25 cellular contexts compared by ENCODE assay signal in the genomic region with DNA sequence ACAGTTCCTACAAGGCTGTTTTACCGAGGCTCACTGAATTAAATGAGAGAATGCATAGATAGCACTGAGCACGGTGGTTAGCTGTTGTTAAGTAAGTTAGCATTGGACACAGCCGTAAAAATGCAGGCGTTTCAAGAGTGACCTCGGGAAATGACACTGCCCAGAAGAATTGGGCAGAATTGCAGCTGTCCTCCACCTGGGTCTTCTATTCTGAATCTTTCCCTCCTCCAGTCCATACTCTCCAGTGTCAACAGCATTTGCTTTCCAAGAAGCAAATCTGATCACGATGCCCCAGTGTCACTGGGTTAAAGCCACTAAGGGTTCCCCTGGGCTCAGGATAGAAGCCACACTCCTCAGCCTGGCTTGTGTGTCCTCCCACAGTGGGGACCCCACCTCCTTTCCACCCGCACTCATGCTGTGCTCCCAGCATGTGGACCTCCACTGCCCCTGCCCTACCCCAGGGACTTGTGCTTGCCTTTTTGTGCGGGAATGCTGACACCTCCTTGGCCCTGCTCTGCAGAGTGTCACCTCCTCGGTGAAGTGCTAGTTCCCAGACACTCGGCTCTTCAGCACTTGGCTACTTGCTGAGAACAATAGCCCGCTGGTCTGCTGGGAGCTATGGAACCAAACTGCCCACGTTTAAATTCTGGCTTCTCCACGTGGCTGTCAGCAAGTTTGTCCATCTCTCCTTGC.
A peak's percentile ranks its signal among the peaks of the same experiment; 100 is the strongest.
DNase-seq lines count a peak whose midpoint lies in the region; ATAC-seq and TF ChIP-seq lines count a peak whose summit lies in the region.
"Had no signal": no experiment of that assay in that cellular context is flagged by ENCODE, and none has a peak within 500 bp of the region (broad histone marks: within the 10 kb centered on the region; RNA-seq: fewer than 3 reads in every experiment).

No MANE protein-coding gene starts in this region.

- H3K9me3 Mint-ChIP-seq in activated naive CD8-positive, alpha-beta T cell treated with anti-CD3 and anti-CD28 coated beads, Interleukin-2, amount 50 U/mL, for 24 hours: no peaks in the 10 kb centered on the region
- H3K9me3 Mint-ChIP-seq: activated CD4-positive, alpha-beta memory T cell treated with anti-CD3 and anti-CD28 coated beads, Interleukin-2, amount 10 ng/mL, durations not matched to agents 7 days and 5 days; activated naive CD4-positive, alpha-beta T cell treated with anti-CD3 and anti-CD28 coated beads, Interleukin-2, amount 50 U/mL, for 72 hours; activated T-helper 2 cell treated with anti-CD3 and anti-CD28 coated beads, Interferon-gamma antibody, Interleukin-2, Interleukin-4, amounts not matched to agents 10 μg/mL and 5 μg/mL and 100 μg/mL, durations not matched to agents 14 hours and 24 hours and 36 hours; central memory CD8-positive, alpha-beta T cell had no signal

- WGBS in mesendoderm (ENCODE audit: extremely low coverage, insufficient coverage, low lambda C conversion rate): no CpG with 5 or more reads among the region's 13 CpGs
- 50% methylated on average over 13 of the region's 13 CpGs for WGBS in smooth muscle cell (ENCODE audit: low lambda C conversion rate)

- no peak overlapping the region for H3K4me3 Mint-ChIP-seq in activated naive CD8-positive, alpha-beta T cell treated with anti-CD3 and anti-CD28 coated beads, Interleukin-2, amount 50 U/mL, for 24 hours
- H3K4me3 Mint-ChIP-seq: activated CD4-positive, alpha-beta memory T cell treated with anti-CD3 and anti-CD28 coated beads, Interleukin-2, amount 10 ng/mL, durations not matched to agents 7 days and 5 days; central memory CD8-positive, alpha-beta T cell; T-helper 17 cell had no signal

- no peaks in the 10 kb centered on the region for H4K20me1 ChIP-seq in smooth muscle cell (ENCODE audit: low read depth)

- H3K27ac ChIP-seq in coronary artery (peak overlapping the region; percentile 19 to 93), mesendoderm (ENCODE audit: low read depth, low read length) (no peak overlapping the region), smooth muscle cell (ENCODE audit: low read depth) (peak overlapping the region; percentile 86)

- H3K4me3 ChIP-seq in H7 (ENCODE audit: insufficient read depth, low read depth, low read length) (no peak overlapping the region), coronary artery (no peak overlapping the region), mesendoderm (ENCODE audit: low read length) (no peak overlapping the region), smooth muscle cell (no peak overlapping the region)
- H3K4me3 ChIP-seq: sigmoid colon, thoracic aorta had no signal

- H3K27me3 ChIP-seq in H7 (ENCODE audit: control insufficient read depth, insufficient read depth, low read length) (no peaks in the 10 kb centered on the region), mesendoderm (ENCODE audit: insufficient read depth, low read length, poor library complexity) (no peaks in the 10 kb centered on the region), smooth muscle cell (ENCODE audit: low read depth) (no peaks in the 10 kb centered on the region)
- H3K27me3 ChIP-seq: sigmoid colon had no signal

- H3K4me1 ChIP-seq in mesendoderm (ENCODE audit: control insufficient read depth, low read depth, low read length) (peaks cover 12% of the 10 kb centered on the region), smooth muscle cell (ENCODE audit: low read depth) (peaks cover 26% of the 10 kb centered on the region)

- no peaks in the 10 kb centered on the region for H3K36me3 Mint-ChIP-seq in activated naive CD8-positive, alpha-beta T cell treated with anti-CD3 and anti-CD28 coated beads, Interleukin-2, amount 50 U/mL, for 24 hours (ENCODE audit: low read depth)
- H3K36me3 Mint-ChIP-seq: activated naive CD4-positive, alpha-beta T cell treated with anti-CD3 and anti-CD28 coated beads, Interleukin-2, amount 50 U/mL, for 72 hours had no signal

- no peak for ATAC-seq in activated naive CD8-positive, alpha-beta T cell treated with anti-CD3 and anti-CD28 coated beads, Interleukin-2, amount 50 U/mL, for 24 hours
- ATAC-seq: activated naive CD4-positive, alpha-beta T cell treated with anti-CD3 and anti-CD28 coated beads, Interleukin-2, amount 50 U/mL, for 72 hours; stimulated activated naive CD8-positive, alpha-beta T cell treated with anti-CD3 and anti-CD28 coated beads, Interleukin-15, Interleukin-2, amounts not matched to agents 100 U/mL and 50 U/mL, for 24 hours; T-helper 17 cell had no signal

- H3K56ac ChIP-seq in mesendoderm (ENCODE audit: low read length): peak overlapping the region; percentile 45

- H3K4me1 Mint-ChIP-seq in activated naive CD8-positive, alpha-beta T cell treated with anti-CD3 and anti-CD28 coated beads, Interleukin-2, amount 50 U/mL, for 24 hours: no peaks in the 10 kb centered on the region
- H3K4me1 Mint-ChIP-seq: activated CD4-positive, alpha-beta memory T cell treated with anti-CD3 and anti-CD28 coated beads, Interleukin-2, amount 10 ng/mL, durations not matched to agents 7 days and 5 days; central memory CD8-positive, alpha-beta T cell had no signal

- DNase-seq in H7 (peak; percentile 13), coronary artery (ENCODE audit: low spot score) (no peak), mesendoderm (peak; percentile 72), smooth muscle cell (lab: John Stamatoyannopoulos, UW; ENCODE audit: unreplicated experiment) (no peak), HK-2 (ENCODE audit: unreplicated experiment) (no peak), NCI-H1105 (lab: John Stamatoyannopoulos, UW) (no peak)
- no peak for DNase-seq in activated naive CD8-positive, alpha-beta T cell treated with anti-CD3 and anti-CD28 coated beads, Interleukin-2, amount 50 U/mL, for 24 hours
- no peak for DNase-seq in activated effector memory CD4-positive, alpha-beta T cell treated with anti-CD3 and anti-CD28 coated beads, Interleukin-2, amount 50 U/mL, for 16 hours
- DNase-seq: ACHN; activated CD4-positive, alpha-beta memory T cell treated with anti-CD3 and anti-CD28 coated beads, Interleukin-2, amount 10 ng/mL, durations not matched to agents 7 days and 5 days; activated CD4-positive, alpha-beta T cell treated with anti-CD3 and anti-CD28 coated beads for 1 hour; activated CD8-positive, alpha-beta memory T cell treated with anti-CD3 and anti-CD28 coated beads, Interleukin-2, amount 50 U/mL, for 48 hours; aorta; GOT3; NCI-H1092 treated with DMSO at 0.1 percent for 48 hours; NCI-H2081 treated with DMSO at 0.1 percent for 48 hours; NCI-H226; sigmoid colon; SK-N-SH; stimulated activated naive CD8-positive, alpha-beta T cell treated with anti-CD3 and anti-CD28 coated beads, Interleukin-15, Interleukin-2, amounts not matched to agents 100 U/mL and 50 U/mL, for 24 hours; T-helper 17 cell had no signal

- no peak overlapping the region for H3K4me2 ChIP-seq in mesendoderm (ENCODE audit: low read length)
- peak overlapping the region; percentile 62 for H3K4me2 ChIP-seq in smooth muscle cell
- H3K4me2 ChIP-seq: SK-N-SH had no signal

- H3K79me2 ChIP-seq in mesendoderm (ENCODE audit: control insufficient read depth, insufficient read depth, low read length) (no peaks in the 10 kb centered on the region), smooth muscle cell (ENCODE audit: low read depth) (no peaks in the 10 kb centered on the region)

- TF ChIP-seq CTCF in coronary artery (IDR thresholded peaks at IDR 0.05): no peak
- no peak for TF ChIP-seq CTCF in smooth muscle cell (IDR thresholded peaks at IDR 0.05; ENCODE audit: borderline replicate concordance, insufficient read depth, poor library complexity, severe bottlenecking)

- H2BK15ac ChIP-seq in mesendoderm (replicated peaks; ENCODE audit: low read depth): no peak overlapping the region

- no peak overlapping the region for H3K23ac ChIP-seq in mesendoderm (ENCODE audit: low read length)

- H3K9me3 ChIP-seq in smooth muscle cell (replicated peaks; ENCODE audit: low read depth): no peaks in the 10 kb centered on the region
- H3K9me3 ChIP-seq: sigmoid colon, SK-N-SH, thoracic aorta had no signal

- H3K79me1 ChIP-seq in mesendoderm (ENCODE audit: low read length): no peaks in the 10 kb centered on the region

- no peak overlapping the region for H2BK5ac ChIP-seq in mesendoderm (ENCODE audit: low read length)

- no peak overlapping the region for H3K4ac ChIP-seq in mesendoderm (ENCODE audit: low read depth, low read length)

- peaks cover 48% of the 10 kb centered on the region for H3F3A ChIP-seq in smooth muscle cell (ENCODE audit: low read depth)

- H4K8ac ChIP-seq in mesendoderm (ENCODE audit: low read depth, low read length): no peak overlapping the region

- H4K5ac ChIP-seq in mesendoderm (ENCODE audit: low read length): no peak overlapping the region

- no peaks in the 10 kb centered on the region for H3K36me3 ChIP-seq in H7 (replicated peaks; ENCODE audit: control insufficient read depth, insufficient read depth, low read length)
- no peaks in the 10 kb centered on the region for H3K36me3 ChIP-seq in mesendoderm (ENCODE audit: control insufficient read depth, insufficient read depth, low read length)
- H3K36me3 ChIP-seq in smooth muscle cell (ENCODE audit: low read depth): no peaks in the 10 kb centered on the region
- H3K36me3 ChIP-seq: thoracic aorta had no signal

- H3K27me3 Mint-ChIP-seq in activated naive CD8-positive, alpha-beta T cell treated with anti-CD3 and anti-CD28 coated beads, Interleukin-2, amount 50 U/mL, for 24 hours: peaks cover 3% of the 10 kb centered on the region

- H3K9ac ChIP-seq in mesendoderm (ENCODE audit: low read length) (no peak overlapping the region), smooth muscle cell (ENCODE audit: low read depth) (no peak overlapping the region)
- H3K9ac ChIP-seq: SK-N-SH had no signal

- no peak overlapping the region for H2AFZ ChIP-seq in smooth muscle cell (ENCODE audit: low read depth)

- H3K18ac ChIP-seq in mesendoderm (ENCODE audit: low read length): peak overlapping the region; percentile 11

- no peak overlapping the region for H3K27ac Mint-ChIP-seq in activated naive CD8-positive, alpha-beta T cell treated with anti-CD3 and anti-CD28 coated beads, Interleukin-2, amount 50 U/mL, for 24 hours
- H3K27ac Mint-ChIP-seq: activated CD4-positive, alpha-beta memory T cell treated with anti-CD3 and anti-CD28 coated beads, Interleukin-2, amount 10 ng/mL, durations not matched to agents 7 days and 5 days; activated naive CD4-positive, alpha-beta T cell treated with anti-CD3 and anti-CD28 coated beads, Interleukin-2, amount 50 U/mL, for 72 hours; activated T-helper 2 cell treated with anti-CD3 and anti-CD28 coated beads, Interferon-gamma antibody, Interleukin-2, Interleukin-4, amounts not matched to agents 10 μg/mL and 5 μg/mL and 100 μg/mL, durations not matched to agents 14 hours and 24 hours and 36 hours; T-helper 17 cell had no signal

- no peak overlapping the region for H2AK5ac ChIP-seq in mesendoderm (ENCODE audit: low read length)

- no peak overlapping the region for H2BK120ac ChIP-seq in mesendoderm (ENCODE audit: low read depth, low read length)

Comparison
In these comparisons a context has a peak if more than half of its experiments do, and no peak if none do; other contexts are left out.
1. DNase-seq: peak in H7 (single experiment) and mesendoderm (single experiment); none in coronary artery (single experiment), smooth muscle cell (single experiment), HK-2 (single experiment), NCI-H1105 (single experiment), activated naive CD8-positive, alpha-beta T cell treated with anti-CD3 and anti-CD28 coated beads, Interleukin-2, amount 50 U/mL, for 24 hours (single experiment) and activated effector memory CD4-positive, alpha-beta T cell treated with anti-CD3 and anti-CD28 coated beads, Interleukin-2, amount 50 U/mL, for 16 hours (single experiment).